In the genomic region with DNA sequence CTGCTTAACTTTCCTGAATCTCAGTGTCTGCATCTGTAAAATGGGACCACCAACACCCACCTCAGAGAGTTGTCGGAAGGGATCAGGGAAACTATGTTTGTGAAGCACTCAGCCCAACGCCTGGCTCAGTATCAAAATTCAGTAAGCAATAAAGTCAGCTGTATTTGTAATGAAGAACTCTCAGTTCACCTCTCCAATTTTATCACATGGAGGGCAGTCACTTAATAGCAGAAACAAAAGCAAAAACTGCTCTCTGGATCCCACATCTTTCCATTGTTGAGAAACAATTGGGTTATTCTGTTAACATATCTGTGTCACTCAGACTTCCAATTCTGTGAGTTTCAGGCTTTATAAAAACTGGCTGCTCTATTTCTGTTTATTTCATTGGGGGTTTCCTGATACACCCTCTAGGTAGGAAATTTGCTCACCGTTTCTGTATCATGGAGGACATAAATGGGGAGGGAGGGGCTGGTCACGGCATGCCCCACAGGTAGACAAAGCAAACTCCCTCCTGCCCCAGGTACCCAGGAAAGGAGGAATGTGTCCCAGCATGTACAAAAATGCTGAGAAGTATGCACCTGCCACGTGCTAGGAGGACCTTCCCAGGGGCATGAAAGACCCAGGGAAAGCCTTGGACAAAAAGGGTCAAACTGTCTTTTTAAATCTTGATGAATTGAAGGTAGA, we compare ENCODE assay signal across 13 cellular contexts.
DNase-seq lines count a peak whose midpoint lies in the region; TF ChIP-seq lines count a peak whose summit lies in the region.
"Had no signal": no experiment of that assay in that cellular context is flagged by ENCODE, and none has a peak within 500 bp of the region (broad histone marks: within the 10 kb centered on the region; RNA-seq: fewer than 3 reads in every experiment).

No MANE protein-coding gene starts in this region.

- H3K27me3 ChIP-seq in H7 (ENCODE audit: control insufficient read depth, insufficient read depth, low read length), result no peaks in the 10 kb centered on the region
- no peaks in the 10 kb centered on the region for H3K27me3 ChIP-seq in MG63
- H3K27me3 ChIP-seq: SJSA1, stomach had no signal

- CTCF ChIA-PET in RWPE1 (lab: Yijun Ruan, JAX), result no interaction called here

- DNase-seq in DMS53 (lab: John Stamatoyannopoulos, UW), result peak; percentile 5
- DNase-seq in DMS53 treated with DMSO at 0.1 percent for 48 hours (lab: John Stamatoyannopoulos, UW; ENCODE audit: unreplicated experiment), result no peak
- DNase-seq in H7, result peak; percentile 22
- DNase-seq in RWPE1 (ENCODE audit: low spot score), result peak; percentile 44
- DNase-seq in medulla oblongata (ENCODE audit: extremely low spot score), result peak; percentile 67
- DNase-seq in NCI-H1930 (lab: John Stamatoyannopoulos, UW), result no peak
- no peak for DNase-seq in NCI-H1436 treated with DMSO at 0.1 percent for 48 hours (lab: John Stamatoyannopoulos, UW)
- DNase-seq in MG63, result no peak
- DNase-seq: NCI-H1092 treated with DMSO at 0.1 percent for 48 hours, small intestine, stomach had no signal

- H3K4me3 ChIP-seq in H7 (ENCODE audit: insufficient read depth, low read depth, low read length) (no peak overlapping the region), MG63 (no peak overlapping the region)
- H3K4me3 ChIP-seq: lung, SJSA1, stomach had no signal

- no peak for TF ChIP-seq CTCF in RWPE1 (conservative IDR thresholded peaks at IDR 0.05; ENCODE audit: low read depth)

- POLR2A ChIA-PET in RWPE1 (lab: Yijun Ruan, JAX; ENCODE audit: low non-redundant PET), result no interaction called here

- H3K27ac ChIP-seq in RWPE1, result no peak overlapping the region
- H3K27ac ChIP-seq: SJSA1 had no signal

- no peaks in the 10 kb centered on the region for H3K9me3 ChIP-seq in MG63
- H3K9me3 ChIP-seq: SJSA1, stomach had no signal

- H3K36me3 ChIP-seq in H7 (replicated peaks; ENCODE audit: control insufficient read depth, insufficient read depth, low read length) (no peaks in the 10 kb centered on the region), MG63 (no peaks in the 10 kb centered on the region)
- H3K36me3 ChIP-seq: SJSA1 had no signal

Comparison
In these comparisons a context has a peak if more than half of its experiments do, and no peak if none do; other contexts are left out.
1. DNase-seq: peak in DMS53 (single experiment), H7 (single experiment), RWPE1 (single experiment) and medulla oblongata (single experiment); none in DMS53 treated with DMSO at 0.1 percent for 48 hours (single experiment), NCI-H1930 (0 of 2), NCI-H1436 treated with DMSO at 0.1 percent for 48 hours (single experiment) and MG63 (single experiment).